1 cellular context compared by ENCODE assay signal in the genomic region with DNA sequence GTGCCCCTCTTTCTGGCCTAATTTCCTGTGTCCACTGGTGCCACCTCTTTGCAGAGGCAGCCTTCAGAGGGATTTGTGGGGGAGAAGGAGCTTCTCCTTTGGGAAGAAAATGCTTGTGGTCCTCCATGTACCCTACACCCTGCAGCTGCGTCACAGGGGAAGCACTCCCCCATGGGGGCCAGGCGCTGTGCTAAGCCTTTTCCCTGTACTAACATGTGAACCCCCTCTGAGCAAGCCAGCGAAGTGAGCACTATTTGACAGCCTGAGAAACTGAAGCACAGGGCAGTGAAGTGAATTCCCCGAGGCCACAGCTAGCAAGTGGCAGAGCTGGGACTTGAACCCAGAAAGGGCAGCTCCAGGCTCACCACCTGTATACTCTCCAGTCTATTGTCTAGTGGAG.
TF ChIP-seq lines count a peak whose summit lies in the region.

No MANE protein-coding gene starts in this region.

TF ChIP-seq in H1, 55 proteins besides CTCF, POLR2A, EP300 and RAD21:
- TF ChIP-seq SRF (IDR thresholded peaks at IDR 0.05; ENCODE audit: low read depth, low read length) (no peak), CHD2 (IDR thresholded peaks at IDR 0.05; ENCODE audit: low read length) (no peak), CREB1 (IDR thresholded peaks at IDR 0.05) (no peak), PHF8 (conservative IDR thresholded peaks at IDR 0.05; ENCODE audit: low read depth, low read length) (no peak), ZNF274 (IDR thresholded peaks at IDR 0.05; ENCODE audit: borderline replicate concordance, extremely low read depth, low read length) (no peak), POU5F1 (IDR thresholded peaks at IDR 0.05; ENCODE audit: low read depth, low read length) (no peak), MAX (IDR thresholded peaks at IDR 0.05) (no peak), ASH2L (IDR thresholded peaks at IDR 0.05; ENCODE audit: low read length) (no peak)
- TF ChIP-seq, protein P1, sequence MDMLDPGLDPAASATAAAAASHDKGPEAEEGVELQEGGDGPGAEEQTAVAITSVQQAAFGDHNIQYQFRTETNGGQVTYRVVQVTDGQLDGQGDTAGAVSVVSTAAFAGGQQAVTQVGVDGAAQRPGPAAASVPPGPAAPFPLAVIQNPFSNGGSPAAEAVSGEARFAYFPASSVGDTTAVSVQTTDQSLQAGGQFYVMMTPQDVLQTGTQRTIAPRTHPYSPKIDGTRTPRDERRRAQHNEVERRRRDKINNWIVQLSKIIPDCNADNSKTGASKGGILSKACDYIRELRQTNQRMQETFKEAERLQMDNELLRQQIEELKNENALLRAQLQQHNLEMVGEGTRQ (IDR thresholded peaks at IDR 0.05; ENCODE audit: low read length), result no peak
TF ChIP-seq in H1: peak in this region for 0.
